In genomic region chrX:31132803-31133202, GRCh38 we compare ENCODE assay signal across 24 cellular contexts.
A peak's percentile ranks its signal among the peaks of the same experiment; 100 is the strongest.
DNase-seq lines count a peak whose midpoint lies in the region.
"Had no signal": no experiment of that assay in that cellular context is flagged by ENCODE, and none has a peak within 500 bp of the region (broad histone marks: within the 10 kb centered on the region; RNA-seq: fewer than 3 reads in every experiment).

No MANE protein-coding gene starts in this region.

- peak; percentile 10 for DNase-seq in activated CD4-positive, alpha-beta memory T cell treated with anti-CD3 and anti-CD28 coated beads for 36 hours
- DNase-seq in activated CD4-positive, alpha-beta memory T cell treated with anti-CD3 and anti-CD28 coated beads, Interleukin-2, amount 10 ng/mL, durations not matched to agents 7 days and 5 days: no peak
- peak; percentile 70 for DNase-seq in NCI-H1436 treated with DMSO at 0.1 percent for 48 hours (lab: John Stamatoyannopoulos, UW)
- DNase-seq in SK-N-DZ (ENCODE audit: low spot score): peak; percentile 40
- DNase-seq in putamen (ENCODE audit: low spot score): peak; percentile 32
- DNase-seq in central memory CD4-positive, alpha-beta T cell: no peak
- DNase-seq in NCI-H226: no peak
- no peak for DNase-seq in GM19238 (ENCODE audit: insufficient read length, low spot score)
- DNase-seq: activated gamma-delta T cell; activated T-cell treated with anti-CD3 and anti-CD28 coated beads, Interleukin-2, amount 50 U/mL, for 1 hour; body of pancreas; DMS79 treated with DMSO at 0.1 percent for 48 hours; effector CD8-positive, alpha-beta T cell; erythroblast; heart right ventricle; left colon; mesendoderm; occipital lobe; PC-3; Right ventricle myocardium superior; T1000 had no signal

- no peaks in the 10 kb centered on the region for H3K9me3 Mint-ChIP-seq in activated CD4-positive, alpha-beta memory T cell treated with anti-CD3 and anti-CD28 coated beads for 36 hours
- no peaks in the 10 kb centered on the region for H3K9me3 Mint-ChIP-seq in activated CD4-positive, alpha-beta memory T cell treated with anti-CD3 and anti-CD28 coated beads, Interleukin-2, amount 10 ng/mL, durations not matched to agents 7 days and 5 days
- H3K9me3 Mint-ChIP-seq: type B pancreatic cell had no signal

- intact Hi-C loops in activated CD4-positive, alpha-beta memory T cell treated with anti-CD3 and anti-CD28 coated beads for 36 hours (cut with micrococcal nuclease): no loop called here

- H3K4me1 Mint-ChIP-seq in activated CD4-positive, alpha-beta memory T cell treated with anti-CD3 and anti-CD28 coated beads for 36 hours (ENCODE audit: low read depth): peaks cover 12% of the 10 kb centered on the region
- H3K4me1 Mint-ChIP-seq in activated CD4-positive, alpha-beta memory T cell treated with anti-CD3 and anti-CD28 coated beads, Interleukin-2, amount 10 ng/mL, durations not matched to agents 7 days and 5 days: peaks cover 11% of the 10 kb centered on the region

- H3K27ac Mint-ChIP-seq in activated CD4-positive, alpha-beta memory T cell treated with anti-CD3 and anti-CD28 coated beads for 36 hours: no peak overlapping the region
- H3K27ac Mint-ChIP-seq in activated CD4-positive, alpha-beta memory T cell treated with anti-CD3 and anti-CD28 coated beads, Interleukin-2, amount 10 ng/mL, durations not matched to agents 7 days and 5 days: no peak overlapping the region
- H3K27ac Mint-ChIP-seq: B cell, type B pancreatic cell, WTC11 had no signal

- H3K36me3 Mint-ChIP-seq in activated CD4-positive, alpha-beta memory T cell treated with anti-CD3 and anti-CD28 coated beads for 36 hours: no peaks in the 10 kb centered on the region
- peaks cover under 1% of the 10 kb centered on the region for H3K36me3 Mint-ChIP-seq in activated CD4-positive, alpha-beta memory T cell treated with anti-CD3 and anti-CD28 coated beads, Interleukin-2, amount 10 ng/mL, durations not matched to agents 7 days and 5 days (ENCODE audit: low read depth)

- no peak overlapping the region for H3K4me3 Mint-ChIP-seq in activated CD4-positive, alpha-beta memory T cell treated with anti-CD3 and anti-CD28 coated beads for 36 hours
- no peak overlapping the region for H3K4me3 Mint-ChIP-seq in activated CD4-positive, alpha-beta memory T cell treated with anti-CD3 and anti-CD28 coated beads, Interleukin-2, amount 10 ng/mL, durations not matched to agents 7 days and 5 days
- H3K4me3 Mint-ChIP-seq: B cell, type B pancreatic cell, WTC11 had no signal

- CTCF ChIA-PET in activated CD4-positive, alpha-beta memory T cell treated with anti-CD3 and anti-CD28 coated beads for 36 hours (lab: Charles Lee): no interaction called here
- CTCF ChIA-PET in activated CD4-positive, alpha-beta memory T cell treated with anti-CD3 and anti-CD28 coated beads, Interleukin-2, amount 10 ng/mL, durations not matched to agents 7 days and 5 days (lab: Charles Lee): no interaction called here

- POLR2A ChIA-PET in activated CD4-positive, alpha-beta memory T cell treated with anti-CD3 and anti-CD28 coated beads for 36 hours (lab: Charles Lee): no interaction called here
- POLR2A ChIA-PET in activated CD4-positive, alpha-beta memory T cell treated with anti-CD3 and anti-CD28 coated beads, Interleukin-2, amount 10 ng/mL, durations not matched to agents 7 days and 5 days (lab: Charles Lee): no interaction called here

- H3K27me3 Mint-ChIP-seq in activated CD4-positive, alpha-beta memory T cell treated with anti-CD3 and anti-CD28 coated beads for 36 hours: no peaks in the 10 kb centered on the region
- H3K27me3 Mint-ChIP-seq in activated CD4-positive, alpha-beta memory T cell treated with anti-CD3 and anti-CD28 coated beads, Interleukin-2, amount 10 ng/mL, durations not matched to agents 7 days and 5 days: no peaks in the 10 kb centered on the region
- H3K27me3 Mint-ChIP-seq: B cell, type B pancreatic cell had no signal

Comparison
In these comparisons a context has a peak if more than half of its experiments do, and no peak if none do; other contexts are left out.
1. DNase-seq: peak in activated CD4-positive, alpha-beta memory T cell treated with anti-CD3 and anti-CD28 coated beads for 36 hours (single experiment), NCI-H1436 treated with DMSO at 0.1 percent for 48 hours (single experiment), SK-N-DZ (single experiment) and putamen (single experiment); none in activated CD4-positive, alpha-beta memory T cell treated with anti-CD3 and anti-CD28 coated beads, Interleukin-2, amount 10 ng/mL, durations not matched to agents 7 days and 5 days (single experiment), central memory CD4-positive, alpha-beta T cell (single experiment), NCI-H226 (single experiment) and GM19238 (single experiment).